1 cellular context compared by ENCODE assay signal in the genomic region with DNA sequence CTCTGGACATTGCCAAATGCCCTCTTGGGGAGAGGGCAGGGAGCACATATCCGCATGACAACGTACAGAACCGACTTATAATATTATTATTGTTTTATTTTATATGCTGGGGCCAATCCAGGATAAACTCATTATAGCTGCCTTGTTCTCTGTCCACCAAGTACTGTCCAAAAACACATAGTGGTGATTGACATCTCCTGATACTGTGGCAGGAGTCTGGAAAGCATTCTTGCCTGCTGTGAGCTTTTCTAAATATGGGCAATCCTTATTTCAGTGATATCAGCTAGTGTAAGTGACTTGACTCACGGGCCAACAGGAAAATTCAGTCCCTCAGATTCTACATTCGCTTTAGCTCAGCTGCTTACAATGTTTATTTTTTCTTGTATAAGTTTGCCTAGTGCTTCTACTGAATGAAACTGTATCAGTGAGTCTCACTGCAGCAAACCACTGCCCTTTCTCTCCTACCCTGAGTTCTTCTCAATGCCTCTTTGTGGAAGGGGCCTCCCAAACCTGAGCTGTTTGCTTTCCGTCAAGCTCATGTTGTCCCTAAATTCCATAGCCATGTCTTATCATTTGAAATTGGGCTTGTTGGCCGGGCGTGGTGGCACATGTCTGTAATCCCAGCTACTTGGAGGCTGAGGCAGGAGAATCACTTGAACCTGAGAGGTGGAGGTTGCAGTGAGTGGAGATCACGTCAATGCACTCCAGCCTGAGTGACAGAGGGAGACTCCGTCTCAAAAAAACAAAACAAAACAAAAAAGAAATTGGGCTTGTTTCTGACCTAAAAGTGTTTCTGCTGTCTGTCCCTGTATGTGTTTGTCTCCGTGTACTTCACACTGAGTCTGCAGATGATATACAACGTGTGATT.
A peak's percentile ranks its signal among the peaks of the same experiment; 100 is the strongest.
TF ChIP-seq lines count a peak whose summit lies in the region.

No MANE protein-coding gene starts in this region.

TF ChIP-seq in HEK293, 187 proteins besides CTCF, POLR2A, EP300 and RAD21 (continued from another document):
- TF ChIP-seq, protein P1, sequence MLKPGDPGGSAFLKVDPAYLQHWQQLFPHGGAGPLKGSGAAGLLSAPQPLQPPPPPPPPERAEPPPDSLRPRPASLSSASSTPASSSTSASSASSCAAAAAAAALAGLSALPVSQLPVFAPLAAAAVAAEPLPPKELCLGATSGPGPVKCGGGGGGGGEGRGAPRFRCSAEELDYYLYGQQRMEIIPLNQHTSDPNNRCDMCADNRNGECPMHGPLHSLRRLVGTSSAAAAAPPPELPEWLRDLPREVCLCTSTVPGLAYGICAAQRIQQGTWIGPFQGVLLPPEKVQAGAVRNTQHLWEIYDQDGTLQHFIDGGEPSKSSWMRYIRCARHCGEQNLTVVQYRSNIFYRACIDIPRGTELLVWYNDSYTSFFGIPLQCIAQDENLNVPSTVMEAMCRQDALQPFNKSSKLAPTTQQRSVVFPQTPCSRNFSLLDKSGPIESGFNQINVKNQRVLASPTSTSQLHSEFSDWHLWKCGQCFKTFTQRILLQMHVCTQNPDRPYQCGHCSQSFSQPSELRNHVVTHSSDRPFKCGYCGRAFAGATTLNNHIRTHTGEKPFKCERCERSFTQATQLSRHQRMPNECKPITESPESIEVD (tag by site-specific recombination; IDR thresholded peaks at IDR 0.05), result peak; percentile 55
- TF ChIP-seq ZNF558 (tag by site-specific recombination; IDR thresholded peaks at IDR 0.05), result no peak
- peak; percentile 26; the same call in 1 of the 2 replicates for TF ChIP-seq ZBTB20 (tag by site-specific recombination; IDR thresholded peaks at IDR 0.05)
- TF ChIP-seq ZNF23 (tag by site-specific recombination; IDR thresholded peaks at IDR 0.05; ENCODE audit: borderline replicate concordance), result no peak
- 0 out of 2 replicates have a peak, but pooled peaks have one; percentile 10 for TF ChIP-seq FEZF1 (tag by site-specific recombination; IDR thresholded peaks at IDR 0.05)
- TF ChIP-seq, protein P2, sequence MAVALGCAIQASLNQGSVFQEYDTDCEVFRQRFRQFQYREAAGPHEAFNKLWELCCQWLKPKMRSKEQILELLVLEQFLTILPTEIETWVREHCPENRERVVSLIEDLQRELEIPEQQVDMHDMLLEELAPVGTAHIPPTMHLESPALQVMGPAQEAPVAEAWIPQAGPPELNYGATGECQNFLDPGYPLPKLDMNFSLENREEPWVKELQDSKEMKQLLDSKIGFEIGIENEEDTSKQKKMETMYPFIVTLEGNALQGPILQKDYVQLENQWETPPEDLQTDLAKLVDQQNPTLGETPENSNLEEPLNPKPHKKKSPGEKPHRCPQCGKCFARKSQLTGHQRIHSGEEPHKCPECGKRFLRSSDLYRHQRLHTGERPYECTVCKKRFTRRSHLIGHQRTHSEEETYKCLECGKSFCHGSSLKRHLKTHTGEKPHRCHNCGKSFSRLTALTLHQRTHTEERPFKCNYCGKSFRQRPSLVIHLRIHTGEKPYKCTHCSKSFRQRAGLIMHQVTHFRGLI (tag by site-specific recombination; IDR thresholded peaks at IDR 0.05), result peak; percentile 50; the same call in 1 of the 2 replicates
- TF ChIP-seq MEIS1 (CRISPR knock-in tag; IDR thresholded peaks at IDR 0.05; ENCODE audit: borderline replicate concordance), result 0 out of 2 replicates have a peak, but pooled peaks have one; percentile 55
- TF ChIP-seq PRDM1 (tag by site-specific recombination; IDR thresholded peaks at IDR 0.05), result peak; percentile 65
- TF ChIP-seq, protein P3, sequence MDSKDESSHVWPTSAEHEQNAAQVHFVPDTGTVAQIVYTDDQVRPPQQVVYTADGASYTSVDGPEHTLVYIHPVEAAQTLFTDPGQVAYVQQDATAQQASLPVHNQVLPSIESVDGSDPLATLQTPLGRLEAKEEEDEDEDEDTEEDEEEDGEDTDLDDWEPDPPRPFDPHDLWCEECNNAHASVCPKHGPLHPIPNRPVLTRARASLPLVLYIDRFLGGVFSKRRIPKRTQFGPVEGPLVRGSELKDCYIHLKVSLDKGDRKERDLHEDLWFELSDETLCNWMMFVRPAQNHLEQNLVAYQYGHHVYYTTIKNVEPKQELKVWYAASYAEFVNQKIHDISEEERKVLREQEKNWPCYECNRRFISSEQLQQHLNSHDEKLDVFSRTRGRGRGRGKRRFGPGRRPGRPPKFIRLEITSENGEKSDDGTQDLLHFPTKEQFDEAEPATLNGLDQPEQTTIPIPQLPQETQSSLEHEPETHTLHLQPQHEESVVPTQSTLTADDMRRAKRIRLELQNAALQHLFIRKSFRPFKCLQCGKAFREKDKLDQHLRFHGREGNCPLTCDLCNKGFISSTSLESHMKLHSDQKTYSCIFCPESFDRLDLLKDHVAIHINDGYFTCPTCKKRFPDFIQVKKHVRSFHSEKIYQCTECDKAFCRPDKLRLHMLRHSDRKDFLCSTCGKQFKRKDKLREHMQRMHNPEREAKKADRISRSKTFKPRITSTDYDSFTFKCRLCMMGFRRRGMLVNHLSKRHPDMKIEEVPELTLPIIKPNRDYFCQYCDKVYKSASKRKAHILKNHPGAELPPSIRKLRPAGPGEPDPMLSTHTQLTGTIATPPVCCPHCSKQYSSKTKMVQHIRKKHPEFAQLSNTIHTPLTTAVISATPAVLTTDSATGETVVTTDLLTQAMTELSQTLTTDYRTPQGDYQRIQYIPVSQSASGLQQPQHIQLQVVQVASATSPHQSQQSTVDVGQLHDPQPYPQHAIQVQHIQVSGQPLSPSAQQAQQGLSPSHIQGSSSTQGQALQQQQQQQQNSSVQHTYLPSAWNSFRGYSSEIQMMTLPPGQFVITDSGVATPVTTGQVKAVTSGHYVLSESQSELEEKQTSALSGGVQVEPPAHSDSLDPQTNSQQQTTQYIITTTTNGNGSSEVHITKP (tag by site-specific recombination; IDR thresholded peaks at IDR 0.05), result peak; percentile 36
- no peak for TF ChIP-seq ZNF501 (tag by site-specific recombination; IDR thresholded peaks at IDR 0.05)
- 0 out of 2 replicates have a peak, but pooled peaks have one; percentile 6 for TF ChIP-seq TCF7L2 (IDR thresholded peaks at IDR 0.05; ENCODE audit: borderline replicate concordance, low read depth, low read length)
- peak; percentile 53; the same call in 1 of the 2 replicates for TF ChIP-seq ZNF792 (tag by site-specific recombination; IDR thresholded peaks at IDR 0.05)
